In the genomic region with DNA sequence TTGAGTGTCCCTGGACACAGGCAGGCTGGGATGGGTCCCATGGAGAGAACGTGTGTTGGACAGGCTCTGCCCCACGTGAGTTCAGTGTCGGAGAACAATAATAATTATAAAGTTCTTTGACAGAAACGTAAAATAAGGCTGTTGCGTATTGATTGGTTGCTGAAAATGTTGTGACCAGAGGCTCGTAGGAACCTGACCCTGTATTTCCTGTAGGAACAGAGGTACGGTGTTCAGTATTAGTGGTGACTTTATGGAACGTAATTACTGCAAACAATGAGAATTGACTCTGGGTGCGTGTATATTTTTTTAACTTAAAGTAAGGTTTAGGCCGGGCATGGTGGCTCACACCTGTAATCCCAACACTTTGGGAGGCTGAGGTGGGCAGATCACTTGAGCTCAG, we compare ENCODE assay signal across 30 cellular contexts. TPM values are rescaled to one million over a fixed set of nuclear protein-coding genes. Genes with fewer than 3 reads are reported as not detected.
"Had no signal": no experiment of that assay in that cellular context is flagged by ENCODE, and none has a peak within 500 bp of the region (broad histone marks: within the 10 kb centered on the region; RNA-seq: fewer than 3 reads in every experiment).

No MANE protein-coding gene starts in this region.

- FAIRE-seq: endometrium, islet of Langerhans, urothelium cell line had no signal

- H3K4me3 Mint-ChIP-seq: effector memory CD8-positive, alpha-beta T cell; mesothelial cell of epicardium; natural killer cell treated with Interleukin-12 subunit alpha and Interleukin-12 subunit beta and Interleukin-15 and Interleukin-18, amount 100 ng/mL, for 72 hours had no signal

- H3K9me3 ChIP-seq: gastrocnemius medialis, left lung, mucosa of descending colon, prostate gland, right atrium auricular region, testis, tibial artery, upper lobe of left lung had no signal

- H3K4me1 ChIP-seq: prostate gland had no signal

- H3K27ac ChIP-seq: gastrocnemius medialis, heart right ventricle, left lung, prostate gland, right atrium auricular region, stomach, testis, tibial artery, upper lobe of left lung had no signal

- H3K36me3 Mint-ChIP-seq: naive B cell; natural killer cell treated with Interleukin-12 subunit alpha and Interleukin-12 subunit beta and Interleukin-15 and Interleukin-18, amount 100 ng/mL, for 72 hours had no signal

- H3K36me3 ChIP-seq: gastrocnemius medialis, prostate gland, right atrium auricular region had no signal

- H3K4me3 ChIP-seq: gastrocnemius medialis, heart right ventricle, left lung, mucosa of descending colon, prostate gland, right atrium auricular region, smooth muscle cell, stomach, testis, tibial artery, upper lobe of left lung had no signal

- H3K27me3 ChIP-seq: gastrocnemius medialis, heart right ventricle, left lung, right atrium auricular region, stomach, testis, tibial artery, upper lobe of left lung had no signal

- DNase-seq: cortex of kidney; effector memory CD8-positive, alpha-beta T cell; foreskin fibroblast; gastrocnemius medialis; heart right ventricle; hippocampal formation; mesenchymal stem cell; mucosa of descending colon; naive B cell; stimulated activated CD4-positive, alpha-beta T cell treated with anti-CD3 and anti-CD28 coated beads, Interleukin-12 subunit alpha, Interleukin-12 subunit beta, amount 100 ng/mL, for 4 hours; stimulated activated CD4-positive, alpha-beta T cell treated with anti-CD3 and anti-CD28 coated beads, Interleukin-1b, Interleukin-23, amount 100 ng/mL, for 48 hours; stimulated activated CD4-positive, alpha-beta T cell treated with anti-CD3 and anti-CD28 coated beads, Interleukin-4, amount 100 ng/mL, for 1 hour; stimulated activated CD8-positive, alpha-beta memory T cell treated with anti-CD3 and anti-CD28 coated beads, Interleukin-4, amount 100 ng/mL, for 48 hours; stimulated activated naive CD4-positive, alpha-beta T cell treated with Interleukin-2 at 50 U/mL for 16 hours; stomach; testis; tibial artery; upper lobe of left lung had no signal

- H3K27me3 Mint-ChIP-seq: effector memory CD8-positive, alpha-beta T cell; naive B cell; natural killer cell treated with Interleukin-12 subunit alpha and Interleukin-12 subunit beta and Interleukin-15 and Interleukin-18, amount 100 ng/mL, for 72 hours had no signal

- H3K27ac Mint-ChIP-seq: mesothelial cell of epicardium, naive B cell had no signal

- ATAC-seq: gastrocnemius medialis, heart right ventricle, left cardiac atrium, left lung, mucosa of descending colon, sciatic nerve had no signal

- H3K9me3 Mint-ChIP-seq: effector memory CD8-positive, alpha-beta T cell; natural killer cell treated with Interleukin-12 subunit alpha and Interleukin-12 subunit beta and Interleukin-15 and Interleukin-18, amount 100 ng/mL, for 72 hours had no signal

- H3K4me2 ChIP-seq: smooth muscle cell had no signal

RNA-seq across cellular contexts. Expression of gene TEX22, which starts 29.1 kb away (rescaled TPM):
- total RNA-seq: gastrocnemius medialis had no signal

RNA-seq across cellular contexts. Expression of gene CRIP1, which starts 59.3 kb away (rescaled TPM):
- total RNA-seq: lung microvascular endothelial cell had no signal
